24 cellular contexts compared by ENCODE assay signal in the genomic region with DNA sequence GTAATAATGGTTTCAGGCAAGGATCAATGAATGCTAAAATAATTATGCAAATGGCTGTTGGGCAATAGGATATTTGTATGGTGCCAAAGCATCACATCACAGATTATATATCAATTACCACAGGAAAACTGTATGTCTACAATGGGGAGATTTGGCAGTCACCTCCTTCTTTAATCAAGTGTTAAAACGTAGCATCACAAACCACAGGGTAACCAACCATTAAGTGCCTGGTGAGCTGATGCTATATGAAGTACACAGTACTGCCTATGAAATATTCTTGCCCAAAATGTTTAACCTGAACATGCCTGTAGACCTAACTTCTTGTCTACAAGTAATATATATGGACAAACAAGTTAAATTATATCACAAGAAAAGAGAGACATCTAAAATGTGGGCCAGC.
"Had no signal": no experiment of that assay in that cellular context is flagged by ENCODE, and none has a peak within 500 bp of the region (broad histone marks: within the 10 kb centered on the region; RNA-seq: fewer than 3 reads in every experiment).

No MANE protein-coding gene starts in this region.

- DNase-seq: activated B cell treated with CpG ODN at 0.5 μM for 24 hours; activated CD4-positive, alpha-beta memory T cell treated with anti-CD3 and anti-CD28 coated beads for 36 hours; activated CD4-positive, alpha-beta T cell treated with anti-CD3 and anti-CD28 coated beads for 1 hour; activated CD4-positive, alpha-beta T cell treated with anti-CD3 and anti-CD28 coated beads, Interleukin-2, amount 10 ng/mL, durations not matched to agents 7 days and 5 days; activated CD8-positive, alpha-beta memory T cell treated with anti-CD3 and anti-CD28 coated beads for 24 hours; activated gamma-delta T cell treated with Interleukin-2 at 50 U/mL for 16 hours; activated naive CD4-positive, alpha-beta T cell treated with anti-CD3 and anti-CD28 coated beads, Interleukin-2, amount 10 ng/mL, durations not matched to agents 7 days and 5 days; activated naive CD8-positive, alpha-beta T cell treated with anti-CD3 and anti-CD28 coated beads, Interleukin-2, amount 10 ng/mL, durations not matched to agents 7 days and 5 days; activated T-cell treated with anti-CD3 and anti-CD28 coated beads, Interleukin-2, amount 50 U/mL, for 48 hours; aorta; NCI-H1092; NCI-H1417; NCI-H1930; NCI-H2171; NCI-H2227 treated with DMSO at 0.1 percent for 48 hours; NCI-H69; PC-9; SHP77 treated with DMSO at 0.1 percent for 48 hours; T-helper 9 cell had no signal

- H3K27ac ChIP-seq: coronary artery, KMS-11, PC-9 had no signal

- H3K27ac Mint-ChIP-seq: activated B cell treated with CpG ODN at 0.5 μM for 24 hours; activated CD4-positive, alpha-beta memory T cell treated with anti-CD3 and anti-CD28 coated beads for 36 hours; activated CD4-positive, alpha-beta T cell treated with anti-CD3 and anti-CD28 coated beads, Interleukin-2, amount 10 ng/mL, durations not matched to agents 7 days and 5 days; activated naive CD4-positive, alpha-beta T cell treated with anti-CD3 and anti-CD28 coated beads, Interleukin-2, amount 10 ng/mL, durations not matched to agents 7 days and 5 days; activated naive CD8-positive, alpha-beta T cell treated with anti-CD3 and anti-CD28 coated beads, Interleukin-2, amount 10 ng/mL, durations not matched to agents 7 days and 5 days; activated T-helper 2 cell treated with anti-CD3 and anti-CD28 coated beads, Interferon-gamma antibody, Interleukin-2, Interleukin-4, amounts not matched to agents 10 μg/mL and 5 μg/mL and 100 μg/mL, durations not matched to agents 14 hours and 24 hours and 36 hours; T-helper 1 cell treated with Interleukin-12 subunit alpha and Interleukin-12 subunit beta and Interleukin-4 antibody, amounts not matched to agents 30 μg/mL and 1 μg/mL, for 36 hours had no signal

- H3K4me3 Mint-ChIP-seq: activated B cell treated with CpG ODN at 0.5 μM for 24 hours; activated CD4-positive, alpha-beta memory T cell treated with anti-CD3 and anti-CD28 coated beads for 36 hours; activated CD4-positive, alpha-beta T cell treated with anti-CD3 and anti-CD28 coated beads, Interleukin-2, amount 10 ng/mL, durations not matched to agents 7 days and 5 days; activated naive CD4-positive, alpha-beta T cell treated with anti-CD3 and anti-CD28 coated beads, Interleukin-2, amount 10 ng/mL, durations not matched to agents 7 days and 5 days; activated naive CD8-positive, alpha-beta T cell treated with anti-CD3 and anti-CD28 coated beads, Interleukin-2, amount 10 ng/mL, durations not matched to agents 7 days and 5 days; brain; T-helper 1 cell treated with Interleukin-12 subunit alpha and Interleukin-12 subunit beta and Interleukin-4 antibody, amounts not matched to agents 30 μg/mL and 1 μg/mL, for 36 hours had no signal

- H3K27me3 Mint-ChIP-seq: activated B cell treated with CpG ODN at 0.5 μM for 24 hours; activated CD4-positive, alpha-beta memory T cell treated with anti-CD3 and anti-CD28 coated beads for 36 hours; activated CD4-positive, alpha-beta T cell treated with anti-CD3 and anti-CD28 coated beads, Interleukin-2, amount 10 ng/mL, durations not matched to agents 7 days and 5 days; activated naive CD4-positive, alpha-beta T cell treated with anti-CD3 and anti-CD28 coated beads, Interleukin-2, amount 10 ng/mL, durations not matched to agents 7 days and 5 days; activated naive CD8-positive, alpha-beta T cell treated with anti-CD3 and anti-CD28 coated beads, Interleukin-2, amount 10 ng/mL, durations not matched to agents 7 days and 5 days; brain had no signal

- H3K9me3 Mint-ChIP-seq: activated B cell treated with CpG ODN at 0.5 μM for 24 hours; activated CD4-positive, alpha-beta memory T cell treated with anti-CD3 and anti-CD28 coated beads for 36 hours; activated CD4-positive, alpha-beta T cell treated with anti-CD3 and anti-CD28 coated beads, Interleukin-2, amount 10 ng/mL, durations not matched to agents 7 days and 5 days; activated naive CD4-positive, alpha-beta T cell treated with anti-CD3 and anti-CD28 coated beads, Interleukin-2, amount 10 ng/mL, durations not matched to agents 7 days and 5 days; activated naive CD8-positive, alpha-beta T cell treated with anti-CD3 and anti-CD28 coated beads, Interleukin-2, amount 10 ng/mL, durations not matched to agents 7 days and 5 days; activated T-helper 2 cell treated with anti-CD3 and anti-CD28 coated beads, Interferon-gamma antibody, Interleukin-2, Interleukin-4, amounts not matched to agents 10 μg/mL and 5 μg/mL and 100 μg/mL, durations not matched to agents 14 hours and 24 hours and 36 hours; T-helper 1 cell treated with Interleukin-12 subunit alpha and Interleukin-12 subunit beta and Interleukin-4 antibody, amounts not matched to agents 30 μg/mL and 1 μg/mL, for 36 hours had no signal
